1 cellular context compared by ENCODE assay signal in genomic region chr15:85354432-85354831, GRCh38.
TF ChIP-seq lines count a peak whose summit lies in the region.

No MANE protein-coding gene starts in this region.

TF ChIP-seq in endothelial cell of umbilical vein, 7 proteins besides CTCF, POLR2A, EP300 and RAD21:
- no peak for TF ChIP-seq MAX (IDR thresholded peaks at IDR 0.05; ENCODE audit: insufficient read depth, insufficient read length)
- TF ChIP-seq GATA2 (IDR thresholded peaks at IDR 0.05; ENCODE audit: insufficient read depth, insufficient read length, low read depth, low read length) = no peak
- no peak for TF ChIP-seq FOS (IDR thresholded peaks at IDR 0.05; ENCODE audit: borderline replicate concordance, insufficient read depth, low read length)
- no peak for TF ChIP-seq EZH2 (IDR thresholded peaks at IDR 0.05; ENCODE audit: borderline replicate concordance, low read depth, low read length, severe bottlenecking)
- TF ChIP-seq JUN (IDR thresholded peaks at IDR 0.05; ENCODE audit: borderline replicate concordance, insufficient read depth, insufficient read length, low read depth) = no peak
- no peak for TF ChIP-seq MYC (IDR thresholded peaks at IDR 0.05; ENCODE audit: low read depth, low read length)
- no peak for TF ChIP-seq POLR2AphosphoS5 (IDR thresholded peaks at IDR 0.05; ENCODE audit: insufficient read depth, low read depth, low read length)
TF ChIP-seq in endothelial cell of umbilical vein: peak in this region for 0.
